ENCODE assay signal across 11 cellular contexts in genomic region chr12:33427071-33427470, GRCh38. TPM values are rescaled to one million over a fixed set of nuclear protein-coding genes. Genes with fewer than 3 reads are reported as not detected.
DNase-seq lines count a peak whose midpoint lies in the region; ATAC-seq and TF ChIP-seq lines count a peak whose summit lies in the region.
"Had no signal": no experiment of that assay in that cellular context is flagged by ENCODE, and none has a peak within 500 bp of the region (broad histone marks: within the 10 kb centered on the region; RNA-seq: fewer than 3 reads in every experiment).

No MANE protein-coding gene starts in this region.

- H3K4me3 ChIP-seq in GM12875 (ENCODE audit: low read depth, low read length) (no peak overlapping the region), BE2C (ENCODE audit: low read depth, low read length) (no peak overlapping the region)

- H3K36me3 ChIP-seq in BE2C, result no peaks in the 10 kb centered on the region

- peak; percentile 60 for ATAC-seq in HG02885 (IDR thresholded peaks at IDR 0.05; ENCODE audit: poor library complexity, unreplicated experiment)
- peak; percentile 42 for ATAC-seq in foreskin keratinocyte
- ATAC-seq in esophagus mucosa, result no peak

- H3K4me1 ChIP-seq in foreskin keratinocyte (no peaks in the 10 kb centered on the region), BE2C (no peaks in the 10 kb centered on the region)

- no peak overlapping the region for H3K4me3 Mint-ChIP-seq in endothelial cell (ENCODE audit: unreplicated experiment)

- H3K27me3 Mint-ChIP-seq in endothelial cell (ENCODE audit: unreplicated experiment), result no peaks in the 10 kb centered on the region

- no peaks in the 10 kb centered on the region for H3K9me3 ChIP-seq in BE2C

- H3K27me3 ChIP-seq in foreskin keratinocyte (no peaks in the 10 kb centered on the region), BE2C (no peaks in the 10 kb centered on the region)

- no peaks in the 10 kb centered on the region for H3K9me3 Mint-ChIP-seq in endothelial cell (ENCODE audit: unreplicated experiment)

- no peaks in the 10 kb centered on the region for H3K36me3 Mint-ChIP-seq in endothelial cell (ENCODE audit: low read depth, unreplicated experiment)

- DNase-seq in NCI-H748 (lab: John Stamatoyannopoulos, UW; ENCODE audit: unreplicated experiment) (peak; percentile 63), foreskin keratinocyte (no peak), endothelial cell (ENCODE audit: low spot score) (no peak), BE2C (no peak), DMS114 treated with DMSO at 0.1 percent for 48 hours (lab: John Stamatoyannopoulos, UW; ENCODE audit: unreplicated experiment) (no peak)
- DNase-seq: activated naive CD4-positive, alpha-beta T cell treated with anti-CD3 and anti-CD28 coated beads, Interleukin-2, amount 50 U/mL, for 16 hours had no signal

- TF ChIP-seq CTCF in GM12875 (IDR thresholded peaks at IDR 0.05; ENCODE audit: borderline replicate concordance, insufficient read depth, low read depth, low read length) (peak; percentile 21; the same call in 1 of the 2 replicates), foreskin keratinocyte (conservative IDR thresholded peaks at IDR 0.05) (peak; percentile 38), endothelial cell (IDR thresholded peaks at IDR 0.05; ENCODE audit: unreplicated experiment) (no peak), BE2C (IDR thresholded peaks at IDR 0.05; ENCODE audit: low read depth, low read length) (no peak)

- H3K27ac ChIP-seq in foreskin keratinocyte, result no peak overlapping the region

- H3K27ac Mint-ChIP-seq in endothelial cell (ENCODE audit: unreplicated experiment), result no peak overlapping the region

- peaks cover 12% of the 10 kb centered on the region for H3K4me1 Mint-ChIP-seq in endothelial cell (ENCODE audit: unreplicated experiment)

RNA-seq across cellular contexts. Expression of gene SYT10, which starts 12.5 kb away (rescaled TPM):
- not detected in 2 replicates for total RNA-seq in foreskin keratinocyte
- not detected in 2 replicates for polyA plus RNA-seq in foreskin keratinocyte
- 0.10 TPM for total RNA-seq in endothelial cell (ENCODE audit: unreplicated experiment)
- not detected for total RNA-seq in esophagus mucosa
- polyA plus RNA-seq in BE2C (2012; ENCODE audit: insufficient read depth, insufficient read length, low read depth), result not detected
- total RNA-seq: osteoblast; T-helper 1 cell treated with Interleukin-12 subunit alpha and Interleukin-12 subunit beta and Interleukin-4 antibody, amounts not matched to agents 30 ng/mL and 1 ng/mL, for 36 hours had no signal

Comparison
In these comparisons a context has a peak if more than half of its experiments do, and no peak if none do; other contexts are left out.
1. CTCF ChIP-seq: peak in GM12875 (single experiment) and foreskin keratinocyte (single experiment); none in endothelial cell (single experiment) and BE2C (single experiment).